Comparison of ENCODE assay signal across 12 cellular contexts in genomic region chr11:334264-335033, GRCh38. TPM values are rescaled to one million over a fixed set of nuclear protein-coding genes. Genes with fewer than 3 reads are reported as not detected.
DNase-seq lines count a peak whose midpoint lies in the region; ATAC-seq and TF ChIP-seq lines count a peak whose summit lies in the region.
"Had no signal": no experiment of that assay in that cellular context is flagged by ENCODE, and none has a peak within 500 bp of the region (broad histone marks: within the 10 kb centered on the region; RNA-seq: fewer than 3 reads in every experiment).

No MANE protein-coding gene starts in this region.

- H3K36me3 ChIP-seq in skeletal muscle tissue (ENCODE audit: control insufficient read depth in 3 of 3, insufficient read depth in 3 of 3, low read length in 3 of 3) = no peaks in the 10 kb centered on the region
- H3K36me3 ChIP-seq in effector memory CD4-positive, alpha-beta T cell (ENCODE audit: control insufficient read depth, insufficient read depth, low read length) = no peaks in the 10 kb centered on the region

- TF ChIP-seq CTCF in dorsolateral prefrontal cortex (IDR thresholded peaks at IDR 0.05 in 54 of 56, conservative IDR thresholded peaks at IDR 0.05 in 2 of 56; ENCODE audit: low read depth in 1 of 56, partially characterized antibody in 56 of 56) = no peak
- TF ChIP-seq CTCF in activated CD8-positive, alpha-beta T cell treated with anti-CD3 and anti-CD28 coated beads for 36 hours (IDR thresholded peaks at IDR 0.05) = no peak

- intact Hi-C loops in dorsolateral prefrontal cortex (cut with DNase I) = no loop called here
- intact Hi-C loops in activated CD8-positive, alpha-beta T cell treated with anti-CD3 and anti-CD28 coated beads for 36 hours (cut with micrococcal nuclease) = no loop called here

- H3K27ac ChIP-seq in dorsolateral prefrontal cortex (peak overlapping the region in 33 of 59 donors; percentile 1 to 91 (median 76)), skeletal muscle tissue (ENCODE audit: low read depth, low read length) (peak overlapping the region; percentile 5)
- H3K27ac ChIP-seq in effector memory CD4-positive, alpha-beta T cell (ENCODE audit: insufficient read depth, low read length, poor library complexity, severe bottlenecking) = no peak overlapping the region

- peak; percentile 39 for DNase-seq in NCI-H1436 (lab: John Stamatoyannopoulos, UW)
- peak in 1 of 10 donors; percentile 22 for DNase-seq in dorsolateral prefrontal cortex
- DNase-seq in left kidney (ENCODE audit: low read depth, low spot score) = peak; percentile 81
- no peak for DNase-seq in activated CD8-positive, alpha-beta T cell treated with anti-CD3 and anti-CD28 coated beads for 36 hours
- DNase-seq in activated CD4-positive, alpha-beta T cell treated with anti-CD3 and anti-CD28 coated beads, Interleukin-2, amount 50 U/mL, for 4 hours = no peak
- DNase-seq in effector memory CD4-positive, alpha-beta T cell = no peak
- DNase-seq: cerebellar nuclear complex, NCI-H1105, substantia nigra had no signal

- H3K36me3 Mint-ChIP-seq in activated CD8-positive, alpha-beta T cell treated with anti-CD3 and anti-CD28 coated beads for 36 hours (ENCODE audit: low read depth) = peaks cover 3% of the 10 kb centered on the region

- no peak overlapping the region for H3K27ac Mint-ChIP-seq in activated CD8-positive, alpha-beta T cell treated with anti-CD3 and anti-CD28 coated beads for 36 hours

- no peaks in the 10 kb centered on the region for H3K27me3 Mint-ChIP-seq in activated CD8-positive, alpha-beta T cell treated with anti-CD3 and anti-CD28 coated beads for 36 hours

- peaks cover 48% of the 10 kb centered on the region for H3K4me1 Mint-ChIP-seq in activated CD8-positive, alpha-beta T cell treated with anti-CD3 and anti-CD28 coated beads for 36 hours (ENCODE audit: low read depth)

- H3K4me3 Mint-ChIP-seq in activated CD8-positive, alpha-beta T cell treated with anti-CD3 and anti-CD28 coated beads for 36 hours = no peak overlapping the region

- peaks cover 3% of the 10 kb centered on the region for H3K9me3 Mint-ChIP-seq in activated CD8-positive, alpha-beta T cell treated with anti-CD3 and anti-CD28 coated beads for 36 hours

- CTCF ChIA-PET in activated CD8-positive, alpha-beta T cell treated with anti-CD3 and anti-CD28 coated beads for 36 hours (lab: Charles Lee) = no interaction called here

- no peak overlapping the region for H3K9ac ChIP-seq in skeletal muscle tissue (ENCODE audit: low read depth in 1 of 3, low read length in 3 of 3)

- peaks cover 0 to 2% (median 0%) of the 10 kb centered on the region in 3 donors for H3K9me3 ChIP-seq in skeletal muscle tissue (ENCODE audit: control insufficient read depth in 3 of 3, low read length in 3 of 3)
- H3K9me3 ChIP-seq in effector memory CD4-positive, alpha-beta T cell (ENCODE audit: control insufficient read depth, low read length) = no peaks in the 10 kb centered on the region

- H3K27me3 ChIP-seq in dorsolateral prefrontal cortex = peaks cover 0 to 2% (median 0%) of the 10 kb centered on the region in 45 donors
- H3K27me3 ChIP-seq in skeletal muscle tissue (ENCODE audit: control insufficient read depth in 3 of 3, insufficient read depth in 3 of 3, low read length in 3 of 3) = peaks cover 0 to 8% (median 6%) of the 10 kb centered on the region in 3 donors
- H3K27me3 ChIP-seq in effector memory CD4-positive, alpha-beta T cell (replicated peaks; ENCODE audit: control insufficient read depth, insufficient read depth, low read length, poor library complexity, severe bottlenecking) = no peaks in the 10 kb centered on the region

- peaks cover 10 to 19% (median 17%) of the 10 kb centered on the region in 3 donors for H3K4me1 ChIP-seq in skeletal muscle tissue (ENCODE audit: control insufficient read depth in 3 of 3, insufficient read depth in 3 of 3, low read length in 3 of 3)
- H3K4me1 ChIP-seq in effector memory CD4-positive, alpha-beta T cell (ENCODE audit: control insufficient read depth, insufficient read depth, low read length, poor library complexity, severe bottlenecking) = peaks cover 12% of the 10 kb centered on the region

- POLR2A ChIA-PET in activated CD8-positive, alpha-beta T cell treated with anti-CD3 and anti-CD28 coated beads for 36 hours (lab: Charles Lee) = interaction anchor here (0.9 to 2.2 kb wide), 2 partner anchors 9 to 21 kb away, joined by 3 to 9 read pairs; no protein-coding TSS in a partner anchor

- H3K4me3 ChIP-seq in dorsolateral prefrontal cortex = no peak overlapping the region
- H3K4me3 ChIP-seq in skeletal muscle tissue (ENCODE audit: low read length in 3 of 3) = no peak overlapping the region
- no peak overlapping the region for H3K4me3 ChIP-seq in effector memory CD4-positive, alpha-beta T cell (ENCODE audit: insufficient read depth, low read depth, low read length, poor library complexity, severe bottlenecking)

- ATAC-seq in activated CD8-positive, alpha-beta T cell treated with anti-CD3 and anti-CD28 coated beads for 36 hours = no peak
- no peak for ATAC-seq in HG03108 (IDR thresholded peaks at IDR 0.05; ENCODE audit: unreplicated experiment)

RNA-seq across cellular contexts. Expression of gene IFITM3, which starts 13.8 kb away (rescaled TPM):
- total RNA-seq in dorsolateral prefrontal cortex (100 to 1,000 TPM in 115 of 120 experiments, 10 to 100 TPM in 5; 78.3 to 905 (median 216) TPM), skeletal muscle tissue (15.7 TPM)
- total RNA-seq in activated CD8-positive, alpha-beta T cell treated with anti-CD3 and anti-CD28 coated beads for 36 hours = 10 to 100 TPM; 52.8 to 58.0 TPM

RNA-seq across cellular contexts. Expression of gene IFITM1, which starts 20.6 kb away (rescaled TPM):
- total RNA-seq in dorsolateral prefrontal cortex (100 to 1,000 TPM in 23 of 120 experiments, 10 to 100 TPM in 97; 19.2 to 217 (median 70.2) TPM), skeletal muscle tissue (13.0 TPM)
- 100 to 1,000 TPM; 296 to 304 TPM for total RNA-seq in activated CD8-positive, alpha-beta T cell treated with anti-CD3 and anti-CD28 coated beads for 36 hours

RNA-seq across cellular contexts. Expression of gene IFITM2, which starts 26.8 kb away (rescaled TPM):
- total RNA-seq in dorsolateral prefrontal cortex = 100 to 1,000 TPM in 70 of 120 experiments, 10 to 100 TPM in 50; 21.6 to 340 (median 114) TPM
- total RNA-seq in skeletal muscle tissue = 6.3 TPM
- 100 to 1,000 TPM; 540 to 549 TPM for total RNA-seq in activated CD8-positive, alpha-beta T cell treated with anti-CD3 and anti-CD28 coated beads for 36 hours

RNA-seq across cellular contexts. Expression of gene B4GALNT4, which starts 34.9 kb away (rescaled TPM):
- total RNA-seq in dorsolateral prefrontal cortex = 100 to 1,000 TPM in 116 of 120 experiments, 10 to 100 TPM in 4; 81.4 to 330 (median 132) TPM
- 5.2 TPM for total RNA-seq in skeletal muscle tissue
- total RNA-seq in activated CD8-positive, alpha-beta T cell treated with anti-CD3 and anti-CD28 coated beads for 36 hours = 1 to 10 TPM; 1.5 to 3.4 TPM
- total RNA-seq: RPMI7951 had no signal

RNA-seq across cellular contexts. Expression of gene IFITM5, which starts 35.1 kb away (rescaled TPM):
- total RNA-seq in dorsolateral prefrontal cortex (under 1 TPM in 1 of 120 experiments, not detected in 119; 0.76 TPM), skeletal muscle tissue (not detected)
- total RNA-seq in activated CD8-positive, alpha-beta T cell treated with anti-CD3 and anti-CD28 coated beads for 36 hours = not detected
- total RNA-seq: RPMI7951 had no signal

Comparison
In these comparisons a context has a peak if more than half of its experiments do, and no peak if none do; other contexts are left out.
1. DNase-seq: peak in NCI-H1436 (single experiment) and left kidney (single experiment); none in activated CD8-positive, alpha-beta T cell treated with anti-CD3 and anti-CD28 coated beads for 36 hours (single experiment), activated CD4-positive, alpha-beta T cell treated with anti-CD3 and anti-CD28 coated beads, Interleukin-2, amount 50 U/mL, for 4 hours (0 of 2) and effector memory CD4-positive, alpha-beta T cell (0 of 3).